Comparison of ENCODE assay signal across 10 cellular contexts in the genomic region with DNA sequence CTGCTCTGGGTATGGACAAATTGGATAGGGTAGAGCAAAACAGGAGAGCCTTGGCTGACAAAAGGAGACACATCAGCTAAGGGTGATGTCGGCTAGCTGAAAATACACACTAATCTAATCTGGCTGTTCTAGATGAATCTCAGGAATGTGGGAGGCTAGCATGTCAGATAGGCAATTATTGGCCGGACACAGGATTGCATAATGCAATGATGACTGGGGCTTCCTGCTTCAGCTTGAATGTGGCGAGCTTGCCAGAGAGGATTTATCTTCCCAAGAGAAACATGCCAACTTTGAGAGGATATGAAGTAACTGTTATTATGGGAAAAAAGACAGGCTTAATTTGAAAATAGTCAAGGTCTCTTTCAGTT.
DNase-seq lines count a peak whose midpoint lies in the region; ATAC-seq and TF ChIP-seq lines count a peak whose summit lies in the region.
"Had no signal": no experiment of that assay in that cellular context is flagged by ENCODE, and none has a peak within 500 bp of the region (broad histone marks: within the 10 kb centered on the region; RNA-seq: fewer than 3 reads in every experiment).

No MANE protein-coding gene starts in this region.

- no peak overlapping the region for H3K4me3 Mint-ChIP-seq in WTC11
- H3K4me3 Mint-ChIP-seq: neural crest cell had no signal

- H3K4me1 Mint-ChIP-seq in WTC11 = peaks cover 11% of the 10 kb centered on the region

- no peak for TF ChIP-seq CTCF in coronary artery (IDR thresholded peaks at IDR 0.05)
- no peak for TF ChIP-seq CTCF in WTC11 (IDR thresholded peaks at IDR 0.05)

- CTCF ChIA-PET in WTC11 (lab: Charles Lee) = interaction anchor here (0.7 kb wide), 1 partner anchor 990 kb away, joined by 3 read pairs; no protein-coding TSS in a partner anchor

- peak overlapping the region; percentile 31 for H3K4me3 ChIP-seq in coronary artery

- H3K27ac Mint-ChIP-seq in WTC11 = no peak overlapping the region

- no peaks in the 10 kb centered on the region for H3K27me3 Mint-ChIP-seq in WTC11 (ENCODE audit: low read depth)

- H3K9me3 Mint-ChIP-seq in WTC11 = peaks cover 5% of the 10 kb centered on the region; the same call in 1 of the 2 replicates

- POLR2A ChIA-PET in WTC11 (lab: Charles Lee) = no interaction called here

- no peak for ATAC-seq in GM21576 (IDR thresholded peaks at IDR 0.05; ENCODE audit: unreplicated experiment)
- ATAC-seq in GM21619 (IDR thresholded peaks at IDR 0.05; ENCODE audit: unreplicated experiment) = no peak
- ATAC-seq in WTC11 = no peak
- no peak for ATAC-seq in HG03175 (IDR thresholded peaks at IDR 0.05; ENCODE audit: unreplicated experiment)

- peak overlapping the region; percentile 66 to 88 for H3K27ac ChIP-seq in coronary artery

- DNase-seq in SIG-M5 treated with dmso at 0.1 percent for 504 hours (lab: John Stamatoyannopoulos, UW; ENCODE audit: unreplicated experiment) (peak; percentile 2), SIG-M5 (lab: John Stamatoyannopoulos, UW) (no peak), coronary artery (ENCODE audit: low spot score) (peak; percentile 91), lung microvascular endothelial cell (ENCODE audit: low read depth in 2 of 2) (peak; percentile 99), WTC11 (ENCODE audit: low spot score) (no peak)
- DNase-seq: activated CD4-positive, alpha-beta T cell treated with anti-CD3 and anti-CD28 coated beads for 48 hours had no signal

- no peaks in the 10 kb centered on the region for H3K36me3 Mint-ChIP-seq in WTC11

TF ChIP-seq in WTC11, 78 proteins besides CTCF, POLR2A, EP300 and RAD21:
- no peak for TF ChIP-seq PRRX2 (CRISPR knock-in tag; IDR thresholded peaks at IDR 0.05)
- TF ChIP-seq, protein P1, sequence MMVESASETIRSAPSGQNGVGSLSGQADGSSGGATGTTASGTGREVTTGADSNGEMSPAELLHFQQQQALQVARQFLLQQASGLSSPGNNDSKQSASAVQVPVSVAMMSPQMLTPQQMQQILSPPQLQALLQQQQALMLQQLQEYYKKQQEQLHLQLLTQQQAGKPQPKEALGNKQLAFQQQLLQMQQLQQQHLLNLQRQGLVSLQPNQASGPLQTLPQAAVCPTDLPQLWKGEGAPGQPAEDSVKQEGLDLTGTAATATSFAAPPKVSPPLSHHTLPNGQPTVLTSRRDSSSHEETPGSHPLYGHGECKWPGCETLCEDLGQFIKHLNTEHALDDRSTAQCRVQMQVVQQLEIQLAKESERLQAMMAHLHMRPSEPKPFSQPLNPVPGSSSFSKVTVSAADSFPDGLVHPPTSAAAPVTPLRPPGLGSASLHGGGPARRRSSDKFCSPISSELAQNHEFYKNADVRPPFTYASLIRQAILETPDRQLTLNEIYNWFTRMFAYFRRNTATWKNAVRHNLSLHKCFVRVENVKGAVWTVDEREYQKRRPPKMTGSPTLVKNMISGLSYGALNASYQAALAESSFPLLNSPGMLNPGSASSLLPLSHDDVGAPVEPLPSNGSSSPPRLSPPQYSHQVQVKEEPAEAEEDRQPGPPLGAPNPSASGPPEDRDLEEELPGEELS (CRISPR knock-in tag; IDR thresholded peaks at IDR 0.05) = no peak
- TF ChIP-seq, protein P2, sequence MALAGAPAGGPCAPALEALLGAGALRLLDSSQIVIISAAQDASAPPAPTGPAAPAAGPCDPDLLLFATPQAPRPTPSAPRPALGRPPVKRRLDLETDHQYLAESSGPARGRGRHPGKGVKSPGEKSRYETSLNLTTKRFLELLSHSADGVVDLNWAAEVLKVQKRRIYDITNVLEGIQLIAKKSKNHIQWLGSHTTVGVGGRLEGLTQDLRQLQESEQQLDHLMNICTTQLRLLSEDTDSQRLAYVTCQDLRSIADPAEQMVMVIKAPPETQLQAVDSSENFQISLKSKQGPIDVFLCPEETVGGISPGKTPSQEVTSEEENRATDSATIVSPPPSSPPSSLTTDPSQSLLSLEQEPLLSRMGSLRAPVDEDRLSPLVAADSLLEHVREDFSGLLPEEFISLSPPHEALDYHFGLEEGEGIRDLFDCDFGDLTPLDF (CRISPR knock-in tag; IDR thresholded peaks at IDR 0.05) = no peak
- TF ChIP-seq TEAD1 (CRISPR knock-in tag; IDR thresholded peaks at IDR 0.05) = no peak
- no peak for TF ChIP-seq ZNF121 (CRISPR knock-in tag; IDR thresholded peaks at IDR 0.05)
- no peak for TF ChIP-seq NFE2L1 (CRISPR knock-in tag; IDR thresholded peaks at IDR 0.05)
- TF ChIP-seq TCF7 (CRISPR knock-in tag; IDR thresholded peaks at IDR 0.05; ENCODE audit: low read depth) = no peak
- TF ChIP-seq, protein P3, sequence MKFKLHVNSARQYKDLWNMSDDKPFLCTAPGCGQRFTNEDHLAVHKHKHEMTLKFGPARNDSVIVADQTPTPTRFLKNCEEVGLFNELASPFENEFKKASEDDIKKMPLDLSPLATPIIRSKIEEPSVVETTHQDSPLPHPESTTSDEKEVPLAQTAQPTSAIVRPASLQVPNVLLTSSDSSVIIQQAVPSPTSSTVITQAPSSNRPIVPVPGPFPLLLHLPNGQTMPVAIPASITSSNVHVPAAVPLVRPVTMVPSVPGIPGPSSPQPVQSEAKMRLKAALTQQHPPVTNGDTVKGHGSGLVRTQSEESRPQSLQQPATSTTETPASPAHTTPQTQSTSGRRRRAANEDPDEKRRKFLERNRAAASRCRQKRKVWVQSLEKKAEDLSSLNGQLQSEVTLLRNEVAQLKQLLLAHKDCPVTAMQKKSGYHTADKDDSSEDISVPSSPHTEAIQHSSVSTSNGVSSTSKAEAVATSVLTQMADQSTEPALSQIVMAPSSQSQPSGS (CRISPR knock-in tag; IDR thresholded peaks at IDR 0.05; ENCODE audit: borderline replicate concordance, low read depth) = no peak
- TF ChIP-seq ZNF416 (CRISPR knock-in tag; IDR thresholded peaks at IDR 0.05) = no peak
- TF ChIP-seq ZSCAN18 (CRISPR knock-in tag; IDR thresholded peaks at IDR 0.05) = no peak
- TF ChIP-seq E2F5 (CRISPR knock-in tag; IDR thresholded peaks at IDR 0.05) = no peak
- TF ChIP-seq GTF2I (CRISPR knock-in tag; conservative IDR thresholded peaks at IDR 0.05) = no peak

Comparison
In these comparisons a context has a peak if more than half of its experiments do, and no peak if none do; other contexts are left out.
1. DNase-seq: peak in SIG-M5 treated with dmso at 0.1 percent for 504 hours (single experiment), coronary artery (single experiment) and lung microvascular endothelial cell (2 of 2); none in SIG-M5 (single experiment) and WTC11 (single experiment).